In the genomic region with DNA sequence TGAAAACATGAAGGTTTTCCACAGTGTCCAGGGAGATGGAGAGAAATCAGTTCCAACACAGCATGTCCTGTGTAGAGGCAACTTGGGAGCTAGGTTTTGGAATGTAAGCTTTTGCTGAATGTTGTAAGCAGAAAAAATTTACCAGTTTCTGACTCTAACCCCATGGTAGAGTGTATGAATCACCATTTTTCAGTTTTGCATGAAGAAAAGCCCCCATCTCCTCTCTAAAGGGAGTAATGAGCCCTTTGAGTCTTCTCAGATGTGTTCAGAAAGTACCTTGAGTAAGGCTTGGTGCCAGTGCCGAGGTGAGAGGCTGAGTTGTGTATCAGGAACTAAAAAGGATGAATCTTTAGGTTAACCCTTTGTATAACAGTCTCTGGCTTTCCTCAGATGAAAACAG, we compare ENCODE assay signal across 16 cellular contexts.
A peak's percentile ranks its signal among the peaks of the same experiment; 100 is the strongest.
DNase-seq lines count a peak whose midpoint lies in the region; ATAC-seq, FAIRE-seq and TF ChIP-seq lines count a peak whose summit lies in the region.
"Had no signal": no experiment of that assay in that cellular context is flagged by ENCODE, and none has a peak within 500 bp of the region (broad histone marks: within the 10 kb centered on the region; RNA-seq: fewer than 3 reads in every experiment).

No MANE protein-coding gene starts in this region.

- H2BK5ac ChIP-seq in H1 (ENCODE audit: low read depth, low read length), result no peak overlapping the region

- H3K56ac ChIP-seq in H1 (replicated peaks; ENCODE audit: insufficient read length, low read depth, low read length), result no peak overlapping the region

- no peaks in the 10 kb centered on the region for H4K20me1 ChIP-seq in H1 (replicated peaks in 1 of 2; ENCODE audit: control insufficient read depth in 1 of 2, insufficient read depth in 2 of 2, low read length in 2 of 2)

- no peak overlapping the region for H3K14ac ChIP-seq in H1 (ENCODE audit: insufficient read length)

- no peak for TF ChIP-seq EP300 in H1 (IDR thresholded peaks at IDR 0.05; ENCODE audit: borderline replicate concordance in 1 of 2, low read depth in 2 of 2, low read length in 2 of 2)

- no peak overlapping the region for H3K4me2 ChIP-seq in H1 (ENCODE audit: insufficient read depth in 1 of 2, low read depth in 2 of 2, low read length in 2 of 2)
- H3K4me2 ChIP-seq: neural progenitor cell had no signal

- H3K27me3 ChIP-seq in H1 (replicated peaks in 1 of 4; ENCODE audit: control insufficient read depth in 3 of 4, extremely low read depth in 1 of 4, insufficient read depth in 3 of 4, low read length in 3 of 4), result no peaks in the 10 kb centered on the region
- H3K27me3 ChIP-seq: neural progenitor cell, thyroid gland had no signal

- no peak for TF ChIP-seq RAD21 in H1 (IDR thresholded peaks at IDR 0.05 in 1 of 2, conservative IDR thresholded peaks at IDR 0.05 in 1 of 2; ENCODE audit: low read depth in 2 of 2, low read length in 2 of 2)

- no peaks in the 10 kb centered on the region for H3K36me3 ChIP-seq in H1 (ENCODE audit: control insufficient read depth in 2 of 4, insufficient read depth in 4 of 4, low read length in 3 of 4)
- H3K36me3 ChIP-seq: lower lobe of right lung, neural progenitor cell, thyroid gland had no signal

- H3K79me2 ChIP-seq in H1 (ENCODE audit: control insufficient read depth in 1 of 2, insufficient read depth in 2 of 2, low read length in 2 of 2), result no peaks in the 10 kb centered on the region

- no peak overlapping the region for H2BK12ac ChIP-seq in H1 (ENCODE audit: low read depth, low read length)

- H2AFZ ChIP-seq in H1 (ENCODE audit: low read length), result 0 out of 2 replicates have a peak overlapping the region, but pooled peaks have one; percentile 20
- H2AFZ ChIP-seq: neural progenitor cell had no signal

- POLR2A ChIA-PET in H1 (lab: Charles Lee; ENCODE audit: partially characterized antibody), result no interaction called here

- no peak for FAIRE-seq in H1 (lab: Jason Lieb, UNC)

- H3K4ac ChIP-seq in H1 (replicated peaks; ENCODE audit: insufficient read length, low read depth, low read length), result no peak overlapping the region

- no peak overlapping the region for H3K27ac ChIP-seq in H1 (ENCODE audit: low read depth, low read length)
- H3K27ac ChIP-seq in coronary artery, result no peak overlapping the region
- H3K27ac ChIP-seq: 22Rv1, lower lobe of right lung, neural progenitor cell, skin epidermis, thyroid gland had no signal

- WGBS in H1 (ENCODE audit: extremely low coverage in 1 of 2, insufficient coverage in 1 of 2, insufficient read length in 1 of 2, insufficient replicate concordance in 2 of 2, low coverage in 1 of 2, low lambda C conversion rate in 2 of 2, missing lambda C conversion rate in 1 of 2), 2 experiments, result 78% methylated on average over 1 of the region's 1 CpG; no CpG with 5 or more reads in 1 of the 2 experiments

- H2AK5ac ChIP-seq in H1 (ENCODE audit: low read depth, low read length), result no peak overlapping the region

- H4K8ac ChIP-seq in H1 (ENCODE audit: extremely low read depth, insufficient read depth, low read length), result no peak overlapping the region

- no peak overlapping the region for H4K5ac ChIP-seq in H1 (ENCODE audit: insufficient read length, low read depth, low read length)

- H2BK20ac ChIP-seq in H1 (ENCODE audit: low read length), result no peak overlapping the region

- ATAC-seq in activated CD4-positive, CD25-positive, alpha-beta regulatory T cell treated with anti-CD3 and anti-CD28 coated beads, Interleukin-2, amount 50 U/mL, for 24 hours, result peak; percentile 41 to 68
- ATAC-seq in GM21381 (IDR thresholded peaks at IDR 0.05; ENCODE audit: unreplicated experiment) (peak; percentile 81), HG02973 (IDR thresholded peaks at IDR 0.05; ENCODE audit: unreplicated experiment) (peak; percentile 87)
- ATAC-seq: lower lobe of right lung had no signal

- H3K9me3 ChIP-seq in H1 (ENCODE audit: insufficient read depth in 2 of 2, low read depth in 1 of 2, low read length in 1 of 2), result no peaks in the 10 kb centered on the region
- H3K9me3 ChIP-seq: lower lobe of right lung, thyroid gland had no signal

- TF ChIP-seq CTCF in H1 (IDR thresholded peaks at IDR 0.05; ENCODE audit: control extremely low read depth in 1 of 3, insufficient read depth in 1 of 3, low read depth in 1 of 3, low read length in 3 of 3), result no peak
- no peak for TF ChIP-seq CTCF in coronary artery (IDR thresholded peaks at IDR 0.05)

- no peak for TF ChIP-seq POLR2A in H1 (IDR thresholded peaks at IDR 0.05; ENCODE audit: control extremely low read depth in 1 of 2, low read depth in 2 of 2, low read length in 2 of 2)

- no peak overlapping the region for H3K23ac ChIP-seq in H1 (ENCODE audit: insufficient read length)

- no peak overlapping the region for H3K9ac ChIP-seq in H1 (replicated peaks in 1 of 4; ENCODE audit: extremely low read depth in 1 of 4, low read depth in 3 of 4, low read length in 3 of 4)
- H3K9ac ChIP-seq: neural progenitor cell had no signal

- CTCF ChIA-PET in H1 (lab: Charles Lee; ENCODE audit: partially characterized antibody), result interaction anchor here (1.0 to 1.6 kb wide), 4 partner anchors 8 to 44 kb away, joined by 3 to 8 read pairs (median 4); no protein-coding TSS in a partner anchor

- H2BK15ac ChIP-seq in H1 (ENCODE audit: low read length), result no peak overlapping the region

- H2BK120ac ChIP-seq in H1 (replicated peaks; ENCODE audit: low read depth, low read length), result no peak overlapping the region

- H3K4me3 ChIP-seq in H1 (ENCODE audit: extremely low read depth in 1 of 4, insufficient read depth in 2 of 4, low read depth in 3 of 4, low read length in 4 of 4), result no peak overlapping the region
- H3K4me3 ChIP-seq in coronary artery, result no peak overlapping the region
- H3K4me3 ChIP-seq: lower lobe of right lung, neural progenitor cell, skin epidermis, thyroid gland had no signal

- H3K23me2 ChIP-seq in H1 (ENCODE audit: low read depth, low read length), result no peaks in the 10 kb centered on the region

- no peak overlapping the region for H3K18ac ChIP-seq in H1 (ENCODE audit: extremely low read depth, low read length)

- no peaks in the 10 kb centered on the region for H3K79me1 ChIP-seq in H1 (ENCODE audit: low read depth, low read length)

- no peaks in the 10 kb centered on the region for H3K4me1 ChIP-seq in H1 (replicated peaks in 1 of 4; ENCODE audit: control insufficient read depth in 3 of 4, insufficient read depth in 4 of 4, low read length in 3 of 4)
- H3K4me1 ChIP-seq: neural progenitor cell, thyroid gland had no signal

- no peak for DNase-seq in activated CD4-positive, CD25-positive, alpha-beta regulatory T cell treated with anti-CD3 and anti-CD28 coated beads, Interleukin-2, amount 50 U/mL, for 72 hours
- DNase-seq in H1 (ENCODE audit: low read depth in 1 of 2, low spot score in 2 of 2) (no peak), DMS53 treated with DMSO at 0.1 percent for 48 hours (lab: John Stamatoyannopoulos, UW; ENCODE audit: unreplicated experiment) (no peak), SIG-M5 treated with dmso at 0.1 percent for 504 hours (lab: John Stamatoyannopoulos, UW; ENCODE audit: unreplicated experiment) (no peak), coronary artery (ENCODE audit: low spot score) (no peak)
- DNase-seq: lower lobe of right lung, NCI-H1694 treated with DMSO at 0.1 percent for 48 hours, NCI-H82, SHP77, thyroid gland had no signal

- no peak overlapping the region for H4K91ac ChIP-seq in H1 (replicated peaks; ENCODE audit: insufficient read length, low read length)

TF ChIP-seq in H1, 55 proteins besides CTCF, POLR2A, EP300 and RAD21:
- TF ChIP-seq JUN (IDR thresholded peaks at IDR 0.05; ENCODE audit: low read depth, low read length) (no peak), NRF1 (IDR thresholded peaks at IDR 0.05; ENCODE audit: low read depth, low read length) (no peak), RNF2 (IDR thresholded peaks at IDR 0.05; ENCODE audit: borderline replicate concordance, low read depth, low read length, missing control alignments, poor library complexity, severe bottlenecking) (no peak), TCF12 (IDR thresholded peaks at IDR 0.05; ENCODE audit: low read depth, low read length) (no peak), POU5F1 (IDR thresholded peaks at IDR 0.05; ENCODE audit: low read depth, low read length) (no peak), BACH1 (IDR thresholded peaks at IDR 0.05; ENCODE audit: low read length) (no peak), EGR1 (IDR thresholded peaks at IDR 0.05; ENCODE audit: borderline replicate concordance, low read depth, low read length) (no peak), HDAC2 (IDR thresholded peaks at IDR 0.05; ENCODE audit: borderline replicate concordance in 1 of 2, low read depth in 2 of 2, low read length in 2 of 2) (no peak), E2F6 (IDR thresholded peaks at IDR 0.05) (no peak), SUZ12 (IDR thresholded peaks at IDR 0.05; ENCODE audit: low read length) (no peak)
